In the genomic region with DNA sequence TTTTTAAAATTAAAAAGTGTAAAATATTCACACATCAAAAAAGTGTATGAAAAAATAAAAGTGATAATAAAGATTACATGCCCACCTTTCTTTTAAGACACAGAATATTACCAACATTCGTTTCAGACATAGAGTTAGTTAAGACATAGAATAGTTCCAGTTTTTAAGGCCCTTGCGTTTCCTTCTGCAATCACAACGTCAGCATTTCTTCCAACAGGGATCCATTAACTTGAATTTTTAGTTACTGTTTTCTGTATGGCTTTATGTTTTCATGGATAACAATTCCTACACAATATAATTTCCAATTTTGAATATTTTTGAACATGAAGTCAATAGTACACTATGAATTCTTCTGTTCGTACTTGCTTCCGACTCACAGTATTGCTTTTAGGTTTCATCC, we compare ENCODE assay signal across 29 cellular contexts.
"Had no signal": no experiment of that assay in that cellular context is flagged by ENCODE, and none has a peak within 500 bp of the region (broad histone marks: within the 10 kb centered on the region; RNA-seq: fewer than 3 reads in every experiment).

No MANE protein-coding gene starts in this region.

- H3K4me3 Mint-ChIP-seq: stimulated activated effector memory CD8-positive, alpha-beta T cell treated with anti-CD3 and anti-CD28 coated beads, Interleukin-12 subunit alpha, Interleukin-12 subunit beta, amount 100 ng/mL, for 72 hours; stimulated activated memory B cell treated with anti-CD40 and anti-IgM and Interleukin-4, amounts not matched to agents 10 μg/mL and 1 μg/mL and 100 μg/mL, for 72 hours; stimulated activated naive B cell treated with anti-CD40 and anti-IgM and Interleukin-4, amounts not matched to agents 10 μg/mL and 1 μg/mL and 100 μg/mL, for 72 hours; stimulated activated naive CD8-positive, alpha-beta T cell treated with anti-CD3 and anti-CD28 coated beads, Interleukin-15, amount 100 ng/mL, for 72 hours; stimulated activated naive CD8-positive, alpha-beta T cell treated with anti-CD3 and anti-CD28 coated beads, Interleukin-15, Interleukin-2, amounts not matched to agents 100 ng/mL and 50 ng/mL, for 24 hours; type B pancreatic cell had no signal

- H3K4me3 ChIP-seq: stomach, suprapubic skin, testis, thoracic aorta, thyroid gland, tibial artery, tibial nerve, transverse colon, upper lobe of left lung, upper lobe of right lung, uterus, vagina had no signal

- H3K36me3 ChIP-seq: stomach, suprapubic skin, thoracic aorta, thyroid gland, tibial artery, tibial nerve, transverse colon, upper lobe of left lung, upper lobe of right lung, vagina had no signal

- H3K36me3 Mint-ChIP-seq: stimulated activated effector memory CD8-positive, alpha-beta T cell treated with anti-CD3 and anti-CD28 coated beads, Interleukin-12 subunit alpha, Interleukin-12 subunit beta, amount 100 ng/mL, for 72 hours; stimulated activated memory B cell treated with anti-CD40 and anti-IgM and Interleukin-4, amounts not matched to agents 10 μg/mL and 1 μg/mL and 100 μg/mL, for 72 hours; stimulated activated naive B cell treated with anti-CD40 and anti-IgM and Interleukin-4, amounts not matched to agents 10 μg/mL and 1 μg/mL and 100 μg/mL, for 72 hours; type B pancreatic cell had no signal

- H3K27ac Mint-ChIP-seq: stimulated activated effector memory CD8-positive, alpha-beta T cell treated with anti-CD3 and anti-CD28 coated beads, Interleukin-12 subunit alpha, Interleukin-12 subunit beta, amount 100 ng/mL, for 72 hours; stimulated activated memory B cell treated with anti-CD40 and anti-IgM and Interleukin-4, amounts not matched to agents 10 μg/mL and 1 μg/mL and 100 μg/mL, for 72 hours; stimulated activated naive B cell treated with anti-CD40 and anti-IgM and Interleukin-4, amounts not matched to agents 10 μg/mL and 1 μg/mL and 100 μg/mL, for 72 hours; stimulated activated naive CD8-positive, alpha-beta T cell treated with anti-CD3 and anti-CD28 coated beads, Interleukin-15, amount 100 ng/mL, for 72 hours; stimulated activated naive CD8-positive, alpha-beta T cell treated with anti-CD3 and anti-CD28 coated beads, Interleukin-15, Interleukin-2, amounts not matched to agents 100 ng/mL and 50 ng/mL, for 24 hours; type B pancreatic cell had no signal

- H3K27me3 Mint-ChIP-seq: stimulated activated memory B cell treated with anti-CD40 and anti-IgM and Interleukin-4, amounts not matched to agents 10 μg/mL and 1 μg/mL and 100 μg/mL, for 72 hours; stimulated activated naive B cell treated with anti-CD40 and anti-IgM and Interleukin-4, amounts not matched to agents 10 μg/mL and 1 μg/mL and 100 μg/mL, for 72 hours; stimulated activated naive CD8-positive, alpha-beta T cell treated with anti-CD3 and anti-CD28 coated beads, Interleukin-15, amount 100 ng/mL, for 72 hours; stimulated activated naive CD8-positive, alpha-beta T cell treated with anti-CD3 and anti-CD28 coated beads, Interleukin-15, Interleukin-2, amounts not matched to agents 100 ng/mL and 50 ng/mL, for 24 hours had no signal

- DNase-seq: stimulated activated CD4-positive, alpha-beta T cell treated with anti-CD3 and anti-CD28 coated beads, Interleukin-2, amount 100 ng/mL, for 48 hours; stimulated activated CD4-positive, alpha-beta T cell treated with anti-CD3 and anti-CD28 coated beads, Interleukin-4, amount 100 ng/mL, for 1 hour; stimulated activated CD4-positive, alpha-beta T cell treated with anti-CD3 and anti-CD28 coated beads, Interleukin-4, amount 100 ng/mL, for 24 hours; stimulated activated CD4-positive, alpha-beta T cell treated with anti-CD3 and anti-CD28 coated beads, Interleukin-4, amount 100 ng/mL, for 4 hours; stimulated activated CD8-positive, alpha-beta memory T cell treated with anti-CD3 and anti-CD28 coated beads, Interleukin-4, amount 100 ng/mL, for 48 hours; stimulated activated naive B cell treated with anti-CD40 and anti-IgM and Interleukin-4, amounts not matched to agents 10 μg/mL and 1 μg/mL and 100 μg/mL, for 72 hours; stimulated activated naive CD4-positive, alpha-beta T cell; stimulated activated naive CD4-positive, alpha-beta T cell treated with Interleukin-2 at 50 U/mL for 16 hours; stimulated activated naive CD8-positive, alpha-beta T cell treated with anti-CD3 and anti-CD28 coated beads, Interleukin-15, amount 100 ng/mL, for 72 hours; stimulated activated naive CD8-positive, alpha-beta T cell treated with anti-CD3 and anti-CD28 coated beads, Interleukin-15, Interleukin-2, amounts not matched to agents 100 U/mL and 50 U/mL, for 24 hours; stomach; substantia nigra; testis; thyroid gland; tibial artery; transverse colon; trophoblast cell; upper lobe of left lung; upper lobe of right lung; uterus had no signal

- H3K9me3 Mint-ChIP-seq: type B pancreatic cell had no signal

- FAIRE-seq: urothelium cell line had no signal

- H3K27ac ChIP-seq: stomach, suprapubic skin, testis, thoracic aorta, thyroid gland, tibial artery, tibial nerve, transverse colon, upper lobe of left lung, upper lobe of right lung, uterus, vagina had no signal

- H3K9me3 ChIP-seq: stomach, suprapubic skin, testis, thoracic aorta, thyroid gland, tibial artery, tibial nerve, transverse colon, upper lobe of left lung, upper lobe of right lung, uterus, vagina had no signal

- H3K27me3 ChIP-seq: stomach, suprapubic skin, testis, thyroid gland, tibial artery, tibial nerve, transverse colon, upper lobe of left lung, upper lobe of right lung, uterus, vagina had no signal

- H3K4me1 ChIP-seq: stomach, suprapubic skin, thyroid gland, tibial artery, tibial nerve, transverse colon, upper lobe of left lung, upper lobe of right lung, uterus had no signal

- H3K4me1 Mint-ChIP-seq: stimulated activated effector memory CD8-positive, alpha-beta T cell treated with anti-CD3 and anti-CD28 coated beads, Interleukin-12 subunit alpha, Interleukin-12 subunit beta, amount 100 ng/mL, for 72 hours; stimulated activated memory B cell treated with anti-CD40 and anti-IgM and Interleukin-4, amounts not matched to agents 10 μg/mL and 1 μg/mL and 100 μg/mL, for 72 hours; stimulated activated naive B cell treated with anti-CD40 and anti-IgM and Interleukin-4, amounts not matched to agents 10 μg/mL and 1 μg/mL and 100 μg/mL, for 72 hours; stimulated activated naive CD8-positive, alpha-beta T cell treated with anti-CD3 and anti-CD28 coated beads, Interleukin-15, amount 100 ng/mL, for 72 hours had no signal

- ATAC-seq: stimulated activated effector memory CD8-positive, alpha-beta T cell treated with anti-CD3 and anti-CD28 coated beads, Interleukin-12 subunit alpha, Interleukin-12 subunit beta, amount 100 ng/mL, for 72 hours; stimulated activated memory B cell treated with anti-CD40 and anti-IgM and Interleukin-4, amounts not matched to agents 10 μg/mL and 1 μg/mL and 100 μg/mL, for 72 hours; stimulated activated naive B cell treated with anti-CD40 and anti-IgM and Interleukin-4, amounts not matched to agents 10 μg/mL and 1 μg/mL and 100 μg/mL, for 72 hours; stimulated activated naive CD8-positive, alpha-beta T cell treated with anti-CD3 and anti-CD28 coated beads, Interleukin-15, amount 100 ng/mL, for 72 hours; stimulated activated naive CD8-positive, alpha-beta T cell treated with anti-CD3 and anti-CD28 coated beads, Interleukin-15, Interleukin-2, amounts not matched to agents 100 U/mL and 50 U/mL, for 24 hours; upper lobe of right lung had no signal
